In genomic region chr1:92599184-92599583, GRCh38 we compare ENCODE assay signal across 8 cellular contexts.
DNase-seq lines count a peak whose midpoint lies in the region; ATAC-seq, FAIRE-seq and TF ChIP-seq lines count a peak whose summit lies in the region.

No MANE protein-coding gene starts in this region.

- no peak overlapping the region for H3K4me3 ChIP-seq in epithelial cell of proximal tubule (ENCODE audit: low read depth, low read length)

- DNase-seq in ACHN (peak; percentile 41), GM18507 (ENCODE audit: extremely low spot score, insufficient read length, low read depth) (no peak), NCI-H446 treated with DMSO at 0.1 percent for 48 hours (lab: John Stamatoyannopoulos, UW) (peak; percentile 25), epithelial cell of proximal tubule (ENCODE audit: low read depth) (peak; percentile 1), kidney glomerular epithelial cell (lab: John Stamatoyannopoulos, UW) (no peak), sciatic nerve (ENCODE audit: low spot score) (no peak), NCI-H1105 (lab: John Stamatoyannopoulos, UW) (no peak), iPS-NIHi11 (ENCODE audit: low spot score) (no peak)

- no peak for ATAC-seq in sciatic nerve

- in situ Hi-C loops in ACHN (cut with HindIII; ENCODE audit: low pct_ligation_motif_present, low pct_unique_long_range_greater_than_20kb, low sequenced_read_pairs): no loop called here

- peak; percentile 41 for TF ChIP-seq CTCF in epithelial cell of proximal tubule (conservative IDR thresholded peaks at IDR 0.05; ENCODE audit: low read depth, low read length)

- peak; percentile 72 for FAIRE-seq in GM18507 (lab: Jason Lieb, UNC)

- intact Hi-C loops in sciatic nerve (cut with DNase I): no loop called here

Comparison
In these comparisons a context has a peak if more than half of its experiments do, and no peak if none do; other contexts are left out.
1. DNase-seq: peak in ACHN (single experiment), NCI-H446 treated with DMSO at 0.1 percent for 48 hours (single experiment) and epithelial cell of proximal tubule (single experiment); none in GM18507 (single experiment), kidney glomerular epithelial cell (single experiment), sciatic nerve (single experiment), NCI-H1105 (single experiment) and iPS-NIHi11 (single experiment).